ENCODE assay signal across 9 cellular contexts in genomic region chr12:31868980-31869379, GRCh38.
DNase-seq lines count a peak whose midpoint lies in the region; ATAC-seq and TF ChIP-seq lines count a peak whose summit lies in the region.
"Had no signal": no experiment of that assay in that cellular context is flagged by ENCODE, and none has a peak within 500 bp of the region (broad histone marks: within the 10 kb centered on the region; RNA-seq: fewer than 3 reads in every experiment).

No MANE protein-coding gene starts in this region.

- H4K91ac ChIP-seq in trophoblast cell (ENCODE audit: low read depth, low read length): no peak overlapping the region

- H2AK5ac ChIP-seq in trophoblast cell (ENCODE audit: low read length): no peak overlapping the region

- H3K36me3 ChIP-seq in osteoblast (ENCODE audit: insufficient read depth, low read length) (no peaks in the 10 kb centered on the region), trophoblast cell (ENCODE audit: control insufficient read depth in 1 of 2, insufficient read depth in 2 of 2, low read length in 2 of 2) (no peaks in the 10 kb centered on the region)

- H3K23ac ChIP-seq in trophoblast cell (ENCODE audit: low read length): no peak overlapping the region

- H3K27ac ChIP-seq in osteoblast (ENCODE audit: low read depth, low read length): no peak overlapping the region
- H3K27ac ChIP-seq in trophoblast cell (ENCODE audit: low read depth, low read length): no peak overlapping the region

- H3K9ac ChIP-seq in trophoblast cell (ENCODE audit: low read length): no peak overlapping the region

- no peaks in the 10 kb centered on the region for H3K36me3 Mint-ChIP-seq in Calu3 (ENCODE audit: insufficient read depth, unreplicated experiment)
- H3K36me3 Mint-ChIP-seq in activated B cell treated with CpG ODN at 0.5 μM for 24 hours (ENCODE audit: low read depth): peaks cover 25% of the 10 kb centered on the region
- peaks cover 5% of the 10 kb centered on the region for H3K36me3 Mint-ChIP-seq in mesothelial cell of epicardium

- no peaks in the 10 kb centered on the region for H4K20me1 ChIP-seq in osteoblast (ENCODE audit: insufficient read depth, low read length)

- H3K4me3 Mint-ChIP-seq in Calu3 (ENCODE audit: low read depth, unreplicated experiment): no peak overlapping the region
- no peak overlapping the region for H3K4me3 Mint-ChIP-seq in activated B cell treated with CpG ODN at 0.5 μM for 24 hours
- no peak overlapping the region for H3K4me3 Mint-ChIP-seq in mesothelial cell of epicardium

- CTCF ChIA-PET in Calu3 (lab: Charles Lee) (interaction anchor here (0.7 kb wide), 1 partner anchor 67 kb away, joined by 3 read pairs; no protein-coding TSS in a partner anchor), activated B cell treated with CpG ODN at 0.5 μM for 24 hours (lab: Charles Lee) (interaction anchor here (0.7 kb wide), 1 partner anchor 186 kb away, joined by 3 read pairs; no protein-coding TSS in a partner anchor)

- no peak overlapping the region for H2BK120ac ChIP-seq in trophoblast cell (ENCODE audit: insufficient read depth, low read length, poor library complexity)

- H3K27me3 Mint-ChIP-seq in Calu3 (ENCODE audit: unreplicated experiment) (no peaks in the 10 kb centered on the region), activated B cell treated with CpG ODN at 0.5 μM for 24 hours (no peaks in the 10 kb centered on the region), mesothelial cell of epicardium (ENCODE audit: low read depth) (no peaks in the 10 kb centered on the region)

- H3K18ac ChIP-seq in trophoblast cell (ENCODE audit: low read length): no peak overlapping the region

- TF ChIP-seq CTCF in Calu3 (IDR thresholded peaks at IDR 0.05; ENCODE audit: unreplicated experiment) (no peak), activated B cell treated with CpG ODN at 0.5 μM for 24 hours (IDR thresholded peaks at IDR 0.05) (no peak), mesothelial cell of epicardium (IDR thresholded peaks at IDR 0.05; ENCODE audit: unreplicated experiment) (no peak), osteoblast (IDR thresholded peaks at IDR 0.05; ENCODE audit: extremely low read depth, low read depth, low read length) (no peak)

- no peak overlapping the region for H4K12ac ChIP-seq in trophoblast cell (ENCODE audit: low read depth, low read length)

- peaks cover 2% of the 10 kb centered on the region for H3K9me3 Mint-ChIP-seq in Calu3 (ENCODE audit: low read depth, unreplicated experiment)
- peaks cover 2% of the 10 kb centered on the region for H3K9me3 Mint-ChIP-seq in activated B cell treated with CpG ODN at 0.5 μM for 24 hours
- H3K9me3 Mint-ChIP-seq in mesothelial cell of epicardium: peaks cover 9% of the 10 kb centered on the region

- no peak overlapping the region for H4K8ac ChIP-seq in trophoblast cell (ENCODE audit: low read depth, low read length)

- no TSS peak for BruUV-seq in Calu3 (replicated peaks; lab: Mats Ljungman, UMichigan)

- H3K4me2 ChIP-seq in osteoblast (ENCODE audit: insufficient read depth, low read length): no peak overlapping the region
- no peak overlapping the region for H3K4me2 ChIP-seq in trophoblast cell (ENCODE audit: low read length)

- H3K4me1 Mint-ChIP-seq in Calu3 (ENCODE audit: low read depth, unreplicated experiment) (peaks cover 7% of the 10 kb centered on the region), activated B cell treated with CpG ODN at 0.5 μM for 24 hours (peaks cover 58% of the 10 kb centered on the region), mesothelial cell of epicardium (peaks cover 12% of the 10 kb centered on the region)

- H3K4me3 ChIP-seq in osteoblast (ENCODE audit: insufficient read depth, low read length) (no peak overlapping the region), trophoblast cell (ENCODE audit: low read depth, low read length) (no peak overlapping the region)

- H3K27ac Mint-ChIP-seq in Calu3 (ENCODE audit: unreplicated experiment) (peak overlapping the region; percentile 27), activated B cell treated with CpG ODN at 0.5 μM for 24 hours (peak overlapping the region; percentile 75), mesothelial cell of epicardium (no peak overlapping the region)

- no peak for ATAC-seq in activated B cell treated with CpG ODN at 0.5 μM for 24 hours (ENCODE audit: low read depth)

- H2AFZ ChIP-seq in osteoblast (ENCODE audit: low read length) (no peak overlapping the region), trophoblast cell (ENCODE audit: insufficient read depth, low read length, poor library complexity) (no peak overlapping the region)

- intact Hi-C loops in Calu3 (cut with micrococcal nuclease; ENCODE audit: unreplicated experiment): no loop called here
- intact Hi-C loops in activated B cell treated with CpG ODN at 0.5 μM for 24 hours (cut with micrococcal nuclease): no loop called here

- no CpG with 5 or more reads among the region's 2 CpGs for WGBS in trophoblast cell (ENCODE audit: extremely low coverage, insufficient coverage, insufficient read length)

- no peak overlapping the region for H3K14ac ChIP-seq in trophoblast cell (ENCODE audit: low read length)

- H2BK12ac ChIP-seq in trophoblast cell (ENCODE audit: low read length): no peak overlapping the region

- no peaks in the 10 kb centered on the region for H3K9me3 ChIP-seq in osteoblast (ENCODE audit: low read depth, low read length)
- H3K9me3 ChIP-seq in trophoblast cell (ENCODE audit: insufficient read depth, low read depth, low read length): peaks cover 3% of the 10 kb centered on the region

- peak; percentile 30 for DNase-seq in Calu3
- DNase-seq in LoVo (ENCODE audit: low spot score): peak; percentile 35
- no peak for DNase-seq in activated B cell treated with CpG ODN at 0.5 μM for 24 hours
- peak; percentile 79 for DNase-seq in kidney tubule cell (ENCODE audit: low spot score)
- no peak for DNase-seq in mesothelial cell of epicardium (ENCODE audit: low spot score in 2 of 2, unreplicated experiment in 2 of 2)
- DNase-seq in OCI-M1 (lab: John Stamatoyannopoulos, UW): no peak
- DNase-seq in osteoblast (ENCODE audit: insufficient read length, low spot score, missing footprints): no peak
- DNase-seq in trophoblast cell: no peak
- DNase-seq: GDM1 had no signal

- POLR2A ChIA-PET in activated B cell treated with CpG ODN at 0.5 μM for 24 hours (lab: Charles Lee): interaction anchor here (0.6 to 2.7 kb wide), 14 partner anchors 10 to 1248 kb away, joined by 3 to 12 read pairs (median 4); partner anchors contain the start of gene ETFBKMT

- H3K79me2 ChIP-seq in osteoblast (ENCODE audit: insufficient read depth, low read length) (no peaks in the 10 kb centered on the region), trophoblast cell (ENCODE audit: control insufficient read depth, insufficient read depth, low read length, poor library complexity) (no peaks in the 10 kb centered on the region)

- H3K79me1 ChIP-seq in trophoblast cell (ENCODE audit: low read length): no peaks in the 10 kb centered on the region

- H3K4me1 ChIP-seq in osteoblast (ENCODE audit: insufficient read depth, low read length) (no peaks in the 10 kb centered on the region), trophoblast cell (ENCODE audit: control insufficient read depth in 1 of 2, insufficient read depth in 2 of 2, low read length in 2 of 2) (no peaks in the 10 kb centered on the region)

- H3K4ac ChIP-seq in trophoblast cell (ENCODE audit: low read depth, low read length): no peak overlapping the region

- no peak overlapping the region for H2BK5ac ChIP-seq in trophoblast cell (ENCODE audit: low read depth, low read length, poor library complexity)

- H3K27me3 ChIP-seq in osteoblast (ENCODE audit: insufficient read depth, low read length): no peaks in the 10 kb centered on the region
- H3K27me3 ChIP-seq in trophoblast cell (ENCODE audit: insufficient read depth, low read length): no peaks in the 10 kb centered on the region

Comparison
In these comparisons a context has a peak if more than half of its experiments do, and no peak if none do; other contexts are left out.
1. DNase-seq: peak in Calu3 (single experiment), LoVo (single experiment) and kidney tubule cell (single experiment); none in activated B cell treated with CpG ODN at 0.5 μM for 24 hours (single experiment), mesothelial cell of epicardium (0 of 2), OCI-M1 (single experiment), osteoblast (single experiment) and trophoblast cell (0 of 2).